In the genomic region with DNA sequence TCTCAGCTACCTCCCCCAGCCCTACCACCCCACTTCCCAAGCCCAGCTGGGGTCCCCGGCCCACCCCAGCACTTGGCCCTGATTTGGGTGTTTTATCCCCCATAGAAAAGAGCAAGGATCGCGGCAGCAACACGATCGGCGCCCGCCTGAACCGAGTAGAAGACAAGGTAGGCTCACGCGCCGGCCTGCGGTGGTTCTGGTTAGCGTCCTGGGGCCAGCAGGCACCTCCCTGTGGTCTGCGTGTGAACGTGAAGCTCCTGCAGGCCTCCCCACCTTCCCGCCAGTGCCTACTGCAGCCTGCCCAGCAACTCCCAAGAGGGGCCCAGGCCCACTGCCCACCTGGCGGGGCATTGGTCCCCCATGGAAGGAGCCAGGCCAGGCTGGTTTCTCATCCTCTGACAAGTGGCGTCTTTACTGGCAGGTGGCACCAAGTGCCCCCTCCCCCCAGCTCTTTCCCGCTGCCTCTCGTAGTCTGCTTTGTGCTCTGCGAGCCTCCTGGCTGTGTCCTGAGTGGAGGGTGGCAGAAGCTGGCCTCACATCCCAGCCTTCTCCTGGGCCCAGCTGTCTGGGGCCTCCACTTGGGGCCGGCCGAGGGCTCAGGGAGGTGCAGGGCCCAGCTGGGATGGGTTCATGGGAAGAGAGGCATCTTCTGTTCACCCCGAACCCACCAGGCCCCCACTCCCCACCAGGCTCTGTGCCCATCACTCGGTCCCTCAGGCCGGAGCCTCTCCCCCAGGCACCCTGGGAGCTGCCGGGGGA, we compare ENCODE assay signal across 8 cellular contexts.
DNase-seq lines count a peak whose midpoint lies in the region; ATAC-seq and TF ChIP-seq lines count a peak whose summit lies in the region.

No MANE protein-coding gene starts in this region.

- H3K27me3 ChIP-seq in osteoblast (ENCODE audit: insufficient read depth, low read length): peaks cover 22% of the 10 kb centered on the region

- H3K4me3 ChIP-seq in osteoblast (ENCODE audit: insufficient read depth, low read length): no peak overlapping the region

- H3K79me2 ChIP-seq in osteoblast (ENCODE audit: insufficient read depth, low read length): no peaks in the 10 kb centered on the region

- H4K20me1 ChIP-seq in osteoblast (ENCODE audit: insufficient read depth, low read length): no peaks in the 10 kb centered on the region

- no peaks in the 10 kb centered on the region for H3K4me1 Mint-ChIP-seq in endothelial cell (ENCODE audit: unreplicated experiment)

- peaks cover 9% of the 10 kb centered on the region for H3K36me3 Mint-ChIP-seq in endothelial cell (ENCODE audit: low read depth, unreplicated experiment)

- H3K4me3 Mint-ChIP-seq in endothelial cell (ENCODE audit: unreplicated experiment): no peak overlapping the region

- DNase-seq in COR-L47 (lab: John Stamatoyannopoulos, UW) (peak; percentile 25), NCI-H2227 (lab: John Stamatoyannopoulos, UW; ENCODE audit: unreplicated experiment) (peak; percentile 57), endothelial cell (ENCODE audit: low spot score) (peak; percentile 3), osteoblast (ENCODE audit: insufficient read length, low spot score, missing footprints) (peak; percentile 52), hippocampal formation (lab: John Stamatoyannopoulos, UW) (no peak), C1 segment of cervical spinal cord (lab: John Stamatoyannopoulos, UW) (no peak), NCI-H146 (lab: John Stamatoyannopoulos, UW) (no peak)

- no peak for ATAC-seq in GM21526 (IDR thresholded peaks at IDR 0.05; ENCODE audit: low FRiP score, unreplicated experiment)

- H3K27ac Mint-ChIP-seq in endothelial cell (ENCODE audit: unreplicated experiment): no peak overlapping the region

- H3K4me1 ChIP-seq in osteoblast (ENCODE audit: insufficient read depth, low read length): peaks cover 6% of the 10 kb centered on the region

- peaks cover 3% of the 10 kb centered on the region for H3K27me3 Mint-ChIP-seq in endothelial cell (ENCODE audit: unreplicated experiment)

- no peaks in the 10 kb centered on the region for H3K9me3 Mint-ChIP-seq in endothelial cell (ENCODE audit: unreplicated experiment)

- H3K4me2 ChIP-seq in osteoblast (ENCODE audit: insufficient read depth, low read length): no peak overlapping the region

- no peak overlapping the region for H2AFZ ChIP-seq in osteoblast (ENCODE audit: low read length)

- TF ChIP-seq CTCF in endothelial cell (IDR thresholded peaks at IDR 0.05; ENCODE audit: unreplicated experiment) (no peak), osteoblast (IDR thresholded peaks at IDR 0.05; ENCODE audit: extremely low read depth, low read depth, low read length) (no peak)

- H3K36me3 ChIP-seq in osteoblast (ENCODE audit: insufficient read depth, low read length): no peaks in the 10 kb centered on the region

- H3K27ac ChIP-seq in osteoblast (ENCODE audit: low read depth, low read length): no peak overlapping the region

- no peaks in the 10 kb centered on the region for H3K9me3 ChIP-seq in osteoblast (ENCODE audit: low read depth, low read length)

Comparison
In these comparisons a context has a peak if more than half of its experiments do, and no peak if none do; other contexts are left out.
1. DNase-seq: peak in COR-L47 (single experiment), NCI-H2227 (single experiment), endothelial cell (single experiment) and osteoblast (single experiment); none in hippocampal formation (0 of 2), C1 segment of cervical spinal cord (0 of 14) and NCI-H146 (single experiment).